Comparison of ENCODE assay signal across 24 cellular contexts in the genomic region with DNA sequence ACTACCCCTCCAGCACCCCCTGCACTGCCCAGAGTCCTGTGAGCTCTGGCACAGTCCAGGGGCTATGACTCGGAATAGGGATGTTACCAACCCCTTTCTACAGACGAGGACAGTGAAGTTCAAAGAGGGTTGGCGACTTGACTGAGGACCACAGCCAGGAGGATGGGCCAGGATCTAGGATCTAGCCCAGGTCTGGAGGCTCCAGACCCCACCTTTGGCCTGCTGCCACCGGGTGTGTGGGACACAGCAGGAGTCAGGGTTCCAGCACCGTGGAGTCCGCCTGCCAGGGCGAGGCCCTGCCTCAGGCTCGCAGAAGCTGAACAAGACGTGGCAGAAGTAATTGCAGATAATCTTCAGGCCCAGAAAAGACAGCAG. TPM values are rescaled to one million over a fixed set of nuclear protein-coding genes. Genes with fewer than 3 reads are reported as not detected.
DNase-seq lines count a peak whose midpoint lies in the region; ATAC-seq, FAIRE-seq and TF ChIP-seq lines count a peak whose summit lies in the region.
"Had no signal": no experiment of that assay in that cellular context is flagged by ENCODE, and none has a peak within 500 bp of the region (broad histone marks: within the 10 kb centered on the region; RNA-seq: fewer than 3 reads in every experiment).

No MANE protein-coding gene starts in this region.

- intact Hi-C loops in left cardiac atrium (cut with DNase I), result no loop called here
- intact Hi-C loops in Right ventricle myocardium inferior (cut with DNase I), result no loop called here
- intact Hi-C loops in lower lobe of right lung (cut with DNase I), result no loop called here
- intact Hi-C loops in tibial artery (cut with DNase I; ENCODE audit: low total_unique reads), result no loop called here

- no peak for TF ChIP-seq POLR2A in GM12892 (IDR thresholded peaks at IDR 0.05; ENCODE audit: low read depth, low read length)

- no peak overlapping the region for H3K4me3 ChIP-seq in MG63
- no peak overlapping the region for H3K4me3 ChIP-seq in lower lobe of right lung
- no peak overlapping the region for H3K4me3 ChIP-seq in tibial artery
- H3K4me3 ChIP-seq: BLaER1 treated with 17β-estradiol and CSF1 and Interleukin-3, amounts not matched to agents 10 nM and 100 nM; K562 had no signal

- H3K27me3 ChIP-seq in MG63 (no peaks in the 10 kb centered on the region), lower lobe of right lung (ENCODE audit: low read depth) (peaks cover 13% of the 10 kb centered on the region), tibial artery (no peaks in the 10 kb centered on the region)
- H3K27me3 ChIP-seq: BLaER1 treated with 17β-estradiol and CSF1 and Interleukin-3, amounts not matched to agents 10 nM and 100 nM had no signal

- no peaks in the 10 kb centered on the region for H3K9me3 ChIP-seq in MG63
- no peaks in the 10 kb centered on the region for H3K9me3 ChIP-seq in lower lobe of right lung
- no peaks in the 10 kb centered on the region for H3K9me3 ChIP-seq in tibial artery
- H3K9me3 ChIP-seq: BLaER1 treated with 17β-estradiol and CSF1 and Interleukin-3, amounts not matched to agents 10 nM and 100 nM had no signal

- TF ChIP-seq CTCF in lower lobe of right lung (IDR thresholded peaks at IDR 0.05), result no peak
- no peak for TF ChIP-seq CTCF in tibial artery (IDR thresholded peaks at IDR 0.05)

- H3K36me3 ChIP-seq in MG63 (no peaks in the 10 kb centered on the region), lower lobe of right lung (no peaks in the 10 kb centered on the region), tibial artery (no peaks in the 10 kb centered on the region)
- H3K36me3 ChIP-seq: BLaER1 treated with 17β-estradiol and CSF1 and Interleukin-3, amounts not matched to agents 10 nM and 100 nM had no signal

- no peaks in the 10 kb centered on the region for H3K4me1 ChIP-seq in lower lobe of right lung
- no peaks in the 10 kb centered on the region for H3K4me1 ChIP-seq in tibial artery

- no peak overlapping the region for H3K27ac ChIP-seq in lower lobe of right lung
- no peak overlapping the region for H3K27ac ChIP-seq in tibial artery
- H3K27ac ChIP-seq: BLaER1 treated with 17β-estradiol and CSF1 and Interleukin-3, amounts not matched to agents 10 nM and 100 nM had no signal

- ATAC-seq in left cardiac atrium (no peak), Right ventricle myocardium inferior (no peak), lower lobe of right lung (no peak), GM21737 (IDR thresholded peaks at IDR 0.05; ENCODE audit: unreplicated experiment) (no peak)
- ATAC-seq: activated naive CD8-positive, alpha-beta T cell treated with anti-CD3 and anti-CD28 coated beads, Interleukin-2, amount 50 U/mL, for 24 hours; activated T-helper 17 cell treated with anti-CD3 and anti-CD28 coated beads, Interleukin-2, amount 50 U/mL, for 72 hours; K562; SK-N-SH treated with all-trans-retinoic acid at 6 μM for 48 hours; stimulated activated effector memory CD8-positive, alpha-beta T cell treated with anti-CD3 and anti-CD28 coated beads, Interleukin-12 subunit alpha, Interleukin-12 subunit beta, amount 100 ng/mL, for 72 hours had no signal

- no peak for FAIRE-seq in GM12892 (lab: Jason Lieb, UNC)
- FAIRE-seq: D721Med, GM19239, K562, small intestine had no signal

- DNase-seq in left cardiac atrium (peak; percentile 14), Right ventricle myocardium inferior (ENCODE audit: missing footprints) (no peak), MG63 (peak; percentile 64), lower lobe of right lung (peak; percentile 37), tibial artery (peak; percentile 12 to 59), GM12892 (ENCODE audit: insufficient read length) (no peak), NCI-H128 (lab: John Stamatoyannopoulos, UW; ENCODE audit: unreplicated experiment) (no peak)
- DNase-seq: activated CD4-positive, alpha-beta T cell treated with anti-CD3 and anti-CD28 coated beads, Interleukin-2, amount 10 ng/mL, durations not matched to agents 24 days and 14 days; activated naive CD8-positive, alpha-beta T cell treated with anti-CD3 and anti-CD28 coated beads, Interleukin-2, amount 50 U/mL, for 24 hours; effector CD4-positive, alpha-beta T cell; EL; erythroblast; MM.1S; NCI-H1436; NCI-H446; small intestine had no signal

RNA-seq across cellular contexts. Expression of a gene that starts 37.9 kb away (rescaled TPM):
- total RNA-seq in left cardiac atrium (10 to 100 TPM; 74.6 to 78.4 TPM), Right ventricle myocardium inferior (182 TPM), lower lobe of right lung (14.7 TPM)
- 95.4 and 177 TPM in 2 replicates for total RNA-seq in MG63 (2014; rRNA removed; shearing (Covaris generic); ENCODE audit: low replicate concordance)
- polyA plus RNA-seq in GM12892 (2012; ENCODE audit: missing spikeins), result 0.34 TPM

Comparison
In these comparisons a context has a peak if more than half of its experiments do, and no peak if none do; other contexts are left out.
1. DNase-seq: peak in left cardiac atrium (single experiment), MG63 (single experiment), lower lobe of right lung (single experiment) and tibial artery (2 of 2); none in Right ventricle myocardium inferior (single experiment), GM12892 (single experiment) and NCI-H128 (single experiment).